7 cellular contexts compared by ENCODE assay signal in genomic region chr3:99866167-99866810, GRCh38. TPM values are rescaled to one million over a fixed set of nuclear protein-coding genes. Genes with fewer than 3 reads are reported as not detected.
DNase-seq lines count a peak whose midpoint lies in the region; ATAC-seq and TF ChIP-seq lines count a peak whose summit lies in the region.

No MANE protein-coding gene starts in this region.

- TF ChIP-seq CTCF in KMS-11 (conservative IDR thresholded peaks at IDR 0.05; ENCODE audit: low read depth, low read length) = no peak
- TF ChIP-seq CTCF in MCF 10A (IDR thresholded peaks at IDR 0.05; ENCODE audit: unreplicated experiment) = no peak

- peaks cover 29% of the 10 kb centered on the region for H3K79me2 ChIP-seq in KMS-11 (ENCODE audit: insufficient read depth, low read depth)

- ATAC-seq in HG02588 (IDR thresholded peaks at IDR 0.05; ENCODE audit: unreplicated experiment) (no peak), HG02938 (IDR thresholded peaks at IDR 0.05; ENCODE audit: unreplicated experiment) (no peak)

- no peaks in the 10 kb centered on the region for H3K27me3 Mint-ChIP-seq in MCF 10A (ENCODE audit: insufficient read depth, unreplicated experiment)

- H3K4me3 ChIP-seq in KMS-11 (IDR thresholded peaks at IDR 0.05; ENCODE audit: insufficient read depth, low read depth, low read length) = no peak overlapping the region

- H3K4me2 ChIP-seq in KMS-11 = peak overlapping the region; percentile 65

- H3K4me1 ChIP-seq in KMS-11 (ENCODE audit: low read depth, poor library complexity, severe bottlenecking) = peaks cover 75% of the 10 kb centered on the region

- peak overlapping the region; percentile 90 for H3K27ac Mint-ChIP-seq in MCF 10A (ENCODE audit: low read depth, unreplicated experiment)

- peaks cover 18% of the 10 kb centered on the region for H3K36me3 Mint-ChIP-seq in MCF 10A (ENCODE audit: insufficient read depth, unreplicated experiment)

- no peak overlapping the region for H3K9ac ChIP-seq in KMS-11

- intact Hi-C loops in MCF 10A (cut with micrococcal nuclease) = no loop called here

- H3K9me3 Mint-ChIP-seq in MCF 10A (ENCODE audit: unreplicated experiment) = no peaks in the 10 kb centered on the region

- POLR2A ChIA-PET in MCF 10A (lab: Yijun Ruan, JAX) = interaction anchor here (0.7 to 1.2 kb wide), 2 partner anchors 17 to 23 kb away, joined by 3 to 5 read pairs; no protein-coding TSS in a partner anchor

- BruUV-seq in MCF 10A (replicated peaks; lab: Mats Ljungman, UMichigan) = no TSS peak

- no peaks in the 10 kb centered on the region for H4K20me1 ChIP-seq in KMS-11 (ENCODE audit: insufficient read depth)

- peaks cover 36% of the 10 kb centered on the region for H3K4me1 Mint-ChIP-seq in MCF 10A (ENCODE audit: insufficient read depth, unreplicated experiment)

- no peaks in the 10 kb centered on the region for H3K36me3 ChIP-seq in KMS-11 (ENCODE audit: insufficient read depth)

- DNase-seq in GM03348 (ENCODE audit: low spot score) = peak; percentile 49
- peak; percentile 40 for DNase-seq in MCF 10A (ENCODE audit: unreplicated experiment)
- peak; percentile 95 for DNase-seq in renal cortical epithelial cell (ENCODE audit: low read depth)
- DNase-seq in NCI-H345 (lab: John Stamatoyannopoulos, UW) = no peak

- H3K4me3 Mint-ChIP-seq in MCF 10A (ENCODE audit: unreplicated experiment) = no peak overlapping the region

- peak overlapping the region; percentile 32; the same call in 1 of the 2 replicates for H3K27ac ChIP-seq in KMS-11

- H3K27me3 ChIP-seq in KMS-11 (ENCODE audit: insufficient read depth, low read depth) = no peaks in the 10 kb centered on the region

- H2AFZ ChIP-seq in KMS-11 (ENCODE audit: low read depth) = no peak overlapping the region

- CTCF ChIA-PET in MCF 10A (lab: Yijun Ruan, JAX) = no interaction called here

RNA-seq across cellular contexts. Expression of gene CMSS1, which starts 48.6 kb away (rescaled TPM):
- total RNA-seq in MCF 10A (2022) (79.7 and 117 TPM in 2 replicates), renal cortical epithelial cell (15.1 and 17.2 TPM in 2 replicates)
